In genomic region chr11:772429-773390, GRCh38 we compare ENCODE assay signal across 16 cellular contexts. TPM values are rescaled to one million over a fixed set of nuclear protein-coding genes. Genes with fewer than 3 reads are reported as not detected.
DNase-seq lines count a peak whose midpoint lies in the region; ATAC-seq and TF ChIP-seq lines count a peak whose summit lies in the region.
"Had no signal": no experiment of that assay in that cellular context is flagged by ENCODE, and none has a peak within 500 bp of the region (broad histone marks: within the 10 kb centered on the region; RNA-seq: fewer than 3 reads in every experiment).

No MANE protein-coding gene starts in this region.

- H3K27ac ChIP-seq in aorta (ENCODE audit: low read depth in 1 of 2, low read length in 2 of 2) = no peak overlapping the region
- H3K27ac ChIP-seq: 22Rv1, HL-60, left lung had no signal

- no peaks in the 10 kb centered on the region for H3K36me3 ChIP-seq in aorta (ENCODE audit: control insufficient read depth in 1 of 2, insufficient read depth in 2 of 2, low read length in 1 of 2)

- TF ChIP-seq CTCF in HFFc6 (IDR thresholded peaks at IDR 0.05) = no peak

- intact Hi-C loops in activated CD4-positive, alpha-beta T cell treated with anti-CD3 and anti-CD28 coated beads, Interleukin-2, amount 10 ng/mL, durations not matched to agents 24 days and 14 days (cut with micrococcal nuclease) = no loop called here
- intact Hi-C loops in activated CD4-positive, alpha-beta T cell treated with anti-CD3 and anti-CD28 coated beads for 36 hours (cut with DNase I, micrococcal nuclease) = no loop called here
- intact Hi-C loops in aorta (cut with DNase I) = loop anchor here in 1 of 2 donors (10.0 kb wide), 1 partner anchor 218 kb away; no protein-coding TSS in a partner anchor

- H3K27me3 ChIP-seq in aorta (ENCODE audit: control insufficient read depth in 1 of 2, insufficient read depth in 2 of 2, low read length in 1 of 2) = no peaks in the 10 kb centered on the region
- H3K27me3 ChIP-seq: left lung had no signal

- H3K27me3 Mint-ChIP-seq in activated CD4-positive, alpha-beta T cell treated with anti-CD3 and anti-CD28 coated beads, Interleukin-2, amount 10 ng/mL, durations not matched to agents 24 days and 14 days = no peaks in the 10 kb centered on the region
- H3K27me3 Mint-ChIP-seq in activated CD4-positive, alpha-beta T cell treated with anti-CD3 and anti-CD28 coated beads for 36 hours = no peaks in the 10 kb centered on the region
- peaks cover 4% of the 10 kb centered on the region; the same call in 1 of the 2 replicates for H3K27me3 Mint-ChIP-seq in HFFc6 (ENCODE audit: insufficient read depth)

- ATAC-seq in activated CD4-positive, alpha-beta T cell treated with anti-CD3 and anti-CD28 coated beads for 36 hours = no peak
- ATAC-seq in aorta (ENCODE audit: low FRiP score) = no peak
- no peak for ATAC-seq in GM21825 (IDR thresholded peaks at IDR 0.05; ENCODE audit: unreplicated experiment)
- ATAC-seq: left lung had no signal

- POLR2A ChIA-PET in activated CD4-positive, alpha-beta T cell treated with anti-CD3 and anti-CD28 coated beads for 36 hours (lab: Charles Lee) = no interaction called here

- no peak overlapping the region for H3K4me3 Mint-ChIP-seq in activated CD4-positive, alpha-beta T cell treated with anti-CD3 and anti-CD28 coated beads, Interleukin-2, amount 10 ng/mL, durations not matched to agents 24 days and 14 days
- H3K4me3 Mint-ChIP-seq in activated CD4-positive, alpha-beta T cell treated with anti-CD3 and anti-CD28 coated beads for 36 hours = no peak overlapping the region
- H3K4me3 Mint-ChIP-seq in HFFc6 = no peak overlapping the region
- H3K4me3 Mint-ChIP-seq: nephron progenitor cell had no signal

- peak; percentile 54 for DNase-seq in activated CD4-positive, alpha-beta T cell treated with anti-CD3 and anti-CD28 coated beads, Interleukin-2, amount 10 ng/mL, durations not matched to agents 24 days and 14 days
- DNase-seq in activated CD4-positive, alpha-beta T cell treated with anti-CD3 and anti-CD28 coated beads for 36 hours = no peak
- DNase-seq in myocyte (ENCODE audit: low read depth) (peak; percentile 71), aorta (peak; percentile 44 to 75), HFFc6 (no peak)
- DNase-seq: activated CD8-positive, alpha-beta memory T cell treated with anti-CD3 and anti-CD28 coated beads for 24 hours; activated gamma-delta T cell; COR-L47; left lung; NCI-H2081; nephron progenitor cell; SIG-M5 had no signal

- WGBS in aorta, 2 donors = 71 to 72% methylated on average over 34 of the region's 34 CpGs

- CTCF ChIA-PET in activated CD4-positive, alpha-beta T cell treated with anti-CD3 and anti-CD28 coated beads for 36 hours (lab: Charles Lee) = no interaction called here

- H3K4me1 Mint-ChIP-seq in activated CD4-positive, alpha-beta T cell treated with anti-CD3 and anti-CD28 coated beads, Interleukin-2, amount 10 ng/mL, durations not matched to agents 24 days and 14 days = peaks cover 10% of the 10 kb centered on the region
- H3K4me1 Mint-ChIP-seq in activated CD4-positive, alpha-beta T cell treated with anti-CD3 and anti-CD28 coated beads for 36 hours = peaks cover 14% of the 10 kb centered on the region
- peaks cover 17% of the 10 kb centered on the region for H3K4me1 Mint-ChIP-seq in HFFc6 (ENCODE audit: low read depth)

- H3K9me3 ChIP-seq in aorta (ENCODE audit: control insufficient read depth, low read length) = no peaks in the 10 kb centered on the region
- H3K9me3 ChIP-seq: HAP-1, left lung had no signal

- no peak overlapping the region for H3K4me3 ChIP-seq in aorta (ENCODE audit: low read length in 2 of 2)
- H3K4me3 ChIP-seq: HAP-1, left lung had no signal

- no peaks in the 10 kb centered on the region for H3K9me3 Mint-ChIP-seq in activated CD4-positive, alpha-beta T cell treated with anti-CD3 and anti-CD28 coated beads, Interleukin-2, amount 10 ng/mL, durations not matched to agents 24 days and 14 days
- H3K9me3 Mint-ChIP-seq in activated CD4-positive, alpha-beta T cell treated with anti-CD3 and anti-CD28 coated beads for 36 hours (ENCODE audit: low read depth) = no peaks in the 10 kb centered on the region
- H3K9me3 Mint-ChIP-seq in HFFc6 = no peaks in the 10 kb centered on the region
- H3K9me3 Mint-ChIP-seq: nephron progenitor cell had no signal

- no peak overlapping the region for H3K27ac Mint-ChIP-seq in activated CD4-positive, alpha-beta T cell treated with anti-CD3 and anti-CD28 coated beads, Interleukin-2, amount 10 ng/mL, durations not matched to agents 24 days and 14 days
- no peak overlapping the region for H3K27ac Mint-ChIP-seq in activated CD4-positive, alpha-beta T cell treated with anti-CD3 and anti-CD28 coated beads for 36 hours
- no peak overlapping the region for H3K27ac Mint-ChIP-seq in HFFc6
- H3K27ac Mint-ChIP-seq: nephron progenitor cell had no signal

- H3K36me3 Mint-ChIP-seq in activated CD4-positive, alpha-beta T cell treated with anti-CD3 and anti-CD28 coated beads, Interleukin-2, amount 10 ng/mL, durations not matched to agents 24 days and 14 days (ENCODE audit: low read depth) = peaks cover 15% of the 10 kb centered on the region
- peaks cover 11% of the 10 kb centered on the region for H3K36me3 Mint-ChIP-seq in activated CD4-positive, alpha-beta T cell treated with anti-CD3 and anti-CD28 coated beads for 36 hours (ENCODE audit: low read depth)
- H3K36me3 Mint-ChIP-seq in HFFc6 (ENCODE audit: low read depth) = no peaks in the 10 kb centered on the region; the same call in 1 of the 2 replicates

- no peaks in the 10 kb centered on the region for H3K4me1 ChIP-seq in aorta (ENCODE audit: control insufficient read depth in 1 of 2, insufficient read depth in 2 of 2, low read length in 2 of 2)

RNA-seq across cellular contexts. Expression of gene GATD1, which starts 4.6 kb away (rescaled TPM):
- 81.7 and 82.2 TPM in 2 replicates for total RNA-seq in activated CD4-positive, alpha-beta T cell treated with anti-CD3 and anti-CD28 coated beads, Interleukin-2, amount 10 ng/mL, durations not matched to agents 24 days and 14 days
- total RNA-seq in activated CD4-positive, alpha-beta T cell treated with anti-CD3 and anti-CD28 coated beads for 36 hours = 10 to 100 TPM; 45.7 to 59.8 TPM
- total RNA-seq in myocyte (34.5 and 45.8 TPM in 2 replicates), aorta (10 to 100 TPM; 36.1 to 52.7 TPM)
- 49.6 TPM for polyA plus RNA-seq in myocyte (2012)
- 10 to 100 TPM in 1 of 2 donors, 1 to 10 TPM in 1; 9.6 to 32.5 TPM for polyA plus RNA-seq in aorta
- total RNA-seq in HFFc6 (2021; fragmentation: NEBNext Ultra II Directional; extraction: Animal tissue kit (Norgen Biotek cat#: 25700)) = 10 to 100 TPM; 61.0 to 72.7 (median 68.1) TPM

RNA-seq across cellular contexts. Expression of gene CEND1, which starts 17.2 kb away (rescaled TPM):
- total RNA-seq in activated CD4-positive, alpha-beta T cell treated with anti-CD3 and anti-CD28 coated beads, Interleukin-2, amount 10 ng/mL, durations not matched to agents 24 days and 14 days = 3.8 and 4.2 TPM in 2 replicates
- total RNA-seq in activated CD4-positive, alpha-beta T cell treated with anti-CD3 and anti-CD28 coated beads for 36 hours = 1 to 10 TPM in 1 of 2 experiments, under 1 TPM in 1; 0.50 to 1.1 TPM
- 0.53 and 0.94 TPM in 2 replicates for total RNA-seq in myocyte
- 1.2 TPM for polyA plus RNA-seq in myocyte (2012)
- not detected for total RNA-seq in aorta
- polyA plus RNA-seq in aorta = under 1 TPM in 1 of 2 donors, not detected in 1; 0.10 TPM
- 10 to 100 TPM in 5 of 6 experiments, 1 to 10 TPM in 1; 8.2 to 12.2 (median 11.0) TPM for total RNA-seq in HFFc6 (2021; fragmentation: NEBNext Ultra II Directional; extraction: Animal tissue kit (Norgen Biotek cat#: 25700))

RNA-seq across cellular contexts. Expression of gene SLC25A22, which starts 25.4 kb away (rescaled TPM):
- 84.9 and 90.3 TPM in 2 replicates for total RNA-seq in activated CD4-positive, alpha-beta T cell treated with anti-CD3 and anti-CD28 coated beads, Interleukin-2, amount 10 ng/mL, durations not matched to agents 24 days and 14 days
- total RNA-seq in activated CD4-positive, alpha-beta T cell treated with anti-CD3 and anti-CD28 coated beads for 36 hours = 10 to 100 TPM; 33.9 to 36.6 TPM
- total RNA-seq in myocyte = 8.0 and 15.5 TPM in 2 replicates
- polyA plus RNA-seq in myocyte (2012) = 13.6 TPM
- total RNA-seq in aorta = 10 to 100 TPM; 10.1 to 12.9 TPM
- 1 to 10 TPM; 3.2 to 5.6 TPM for polyA plus RNA-seq in aorta
- total RNA-seq in HFFc6 (2021; fragmentation: NEBNext Ultra II Directional; extraction: Animal tissue kit (Norgen Biotek cat#: 25700)) = 10 to 100 TPM; 39.7 to 47.3 (median 42.9) TPM

RNA-seq across cellular contexts. Expression of gene TALDO1, which starts 25.4 kb away (rescaled TPM):
- total RNA-seq in activated CD4-positive, alpha-beta T cell treated with anti-CD3 and anti-CD28 coated beads, Interleukin-2, amount 10 ng/mL, durations not matched to agents 24 days and 14 days = 265 and 279 TPM in 2 replicates
- total RNA-seq in activated CD4-positive, alpha-beta T cell treated with anti-CD3 and anti-CD28 coated beads for 36 hours = 100 to 1,000 TPM; 239 to 246 TPM
- total RNA-seq in myocyte (118 and 155 TPM in 2 replicates), aorta (100 to 1,000 TPM; 113 to 130 TPM)
- polyA plus RNA-seq in myocyte (2012) = 245 TPM
- 100 to 1,000 TPM; 122 to 187 TPM for polyA plus RNA-seq in aorta
- 100 to 1,000 TPM; 230 to 351 (median 300) TPM for total RNA-seq in HFFc6 (2021; fragmentation: NEBNext Ultra II Directional; extraction: Animal tissue kit (Norgen Biotek cat#: 25700))

RNA-seq across cellular contexts. Expression of gene PIDD1, which starts 32.3 kb away (rescaled TPM):
- total RNA-seq in activated CD4-positive, alpha-beta T cell treated with anti-CD3 and anti-CD28 coated beads, Interleukin-2, amount 10 ng/mL, durations not matched to agents 24 days and 14 days = 28.9 and 29.6 TPM in 2 replicates
- total RNA-seq in activated CD4-positive, alpha-beta T cell treated with anti-CD3 and anti-CD28 coated beads for 36 hours = 10 to 100 TPM; 21.1 to 29.1 TPM
- total RNA-seq in myocyte = 10.5 and 14.7 TPM in 2 replicates
- 11.7 TPM for polyA plus RNA-seq in myocyte (2012)
- 10 to 100 TPM in 1 of 2 donors, 1 to 10 TPM in 1; 8.5 to 14.7 TPM for total RNA-seq in aorta
- polyA plus RNA-seq in aorta = 10 to 100 TPM; 15.3 to 71.4 TPM
- total RNA-seq in HFFc6 (2021; fragmentation: NEBNext Ultra II Directional; extraction: Animal tissue kit (Norgen Biotek cat#: 25700)) = 10 to 100 TPM; 11.0 to 15.9 (median 13.7) TPM

Comparison
In these comparisons a context has a peak if more than half of its experiments do, and no peak if none do; other contexts are left out.
1. DNase-seq: peak in activated CD4-positive, alpha-beta T cell treated with anti-CD3 and anti-CD28 coated beads, Interleukin-2, amount 10 ng/mL, durations not matched to agents 24 days and 14 days (single experiment), myocyte (single experiment) and aorta (2 of 2); none in activated CD4-positive, alpha-beta T cell treated with anti-CD3 and anti-CD28 coated beads for 36 hours (single experiment) and HFFc6 (single experiment).